8 cellular contexts compared by ENCODE assay signal in the genomic region with DNA sequence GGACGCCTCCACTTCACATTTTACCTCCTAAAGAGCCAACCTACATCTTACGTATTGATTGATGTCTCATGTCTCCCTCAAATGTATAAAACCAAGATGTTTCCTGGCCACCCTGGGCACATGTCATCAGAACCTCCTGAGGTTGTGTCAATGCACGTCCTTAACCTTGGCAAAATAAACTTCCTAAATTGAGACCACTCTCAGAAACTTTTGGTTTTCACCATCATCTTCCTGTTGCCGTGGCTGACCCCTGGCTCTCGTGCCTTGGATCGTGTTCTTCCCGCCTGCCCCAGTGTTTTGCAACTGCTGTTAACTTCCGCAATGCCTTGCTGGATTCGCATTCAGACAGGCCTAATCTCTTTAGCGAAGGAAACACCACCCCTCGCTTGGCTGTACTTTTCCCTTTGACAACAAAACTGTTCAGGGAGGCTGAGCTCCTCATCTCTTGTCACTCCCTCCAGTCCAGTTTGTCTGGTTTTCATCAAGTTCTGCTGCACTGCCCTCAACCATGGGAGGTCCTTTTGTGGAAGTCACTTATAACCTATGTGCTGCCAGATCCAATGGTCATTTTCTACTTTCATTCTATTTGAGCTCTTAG. TPM values are rescaled to one million over a fixed set of nuclear protein-coding genes. Genes with fewer than 3 reads are reported as not detected.
DNase-seq lines count a peak whose midpoint lies in the region; ATAC-seq, FAIRE-seq and TF ChIP-seq lines count a peak whose summit lies in the region.

No MANE protein-coding gene starts in this region.

- in situ Hi-C loops in HepG2 (cut with HindIII; ENCODE audit: extremely low pct_ligation_motif_present, low pct_unique_long_range_greater_than_20kb) = no loop called here

- peaks cover 33% of the 10 kb centered on the region for H3K79me2 ChIP-seq in HepG2 (ENCODE audit: insufficient read depth, low read length)

- H4K20me1 ChIP-seq in HepG2 (ENCODE audit: insufficient read depth, low read length) = peaks cover 7% of the 10 kb centered on the region; the same call in 1 of the 2 replicates

- no peak for ATAC-seq in HepG2

- DNase-seq in NCI-H82 (lab: John Stamatoyannopoulos, UW) (peak; percentile 2), NCI-H82 treated with DMSO at 0.1 percent for 48 hours (lab: John Stamatoyannopoulos, UW; ENCODE audit: unreplicated experiment) (no peak), adrenal gland (peak; percentile 45 to 77 (median 54)), HepG2 (ENCODE audit: low spot score) (no peak), testis (peak; percentile 38), NCI-H526 (lab: John Stamatoyannopoulos, UW) (no peak), A673 (ENCODE audit: low spot score) (no peak), SW 1271 (lab: John Stamatoyannopoulos, UW) (no peak)

- TF ChIP-seq CTCF in adrenal gland (IDR thresholded peaks at IDR 0.05) (no peak), HepG2 (CRISPR knock-in tag; IDR thresholded peaks at IDR 0.05) (no peak), testis (IDR thresholded peaks at IDR 0.05) (no peak), A673 (conservative IDR thresholded peaks at IDR 0.05; ENCODE audit: low read depth, low read length) (no peak)

- H3K4me3 ChIP-seq in adrenal gland = peak overlapping the region in 1 of 4 donors; percentile 97
- H3K4me3 ChIP-seq in HepG2 (replicated peaks in 1 of 3; ENCODE audit: insufficient read depth in 1 of 3, low read depth in 2 of 3, low read length in 3 of 3) = no peak overlapping the region
- peak overlapping the region in 1 of 2 donors; percentile 67 for H3K4me3 ChIP-seq in testis
- H3K4me3 ChIP-seq in A673 (ENCODE audit: low read depth, low read length, poor library complexity, severe bottlenecking) = no peak overlapping the region

- TF ChIP-seq EP300 in HepG2 (IDR thresholded peaks at IDR 0.05; ENCODE audit: low read depth in 2 of 2, low read length in 2 of 2) (no peak), HepG2 (CRISPR knock-in tag; IDR thresholded peaks at IDR 0.05; ENCODE audit: borderline replicate concordance) (no peak)

- POLR2A ChIA-PET in HepG2 (lab: Yijun Ruan, JAX) = no interaction called here
- POLR2A ChIA-PET in A673 (lab: Charles Lee; ENCODE audit: low non-redundant PET) = no interaction called here

- H3K4me2 ChIP-seq in HepG2 (ENCODE audit: low read depth, low read length) = peak overlapping the region; percentile 70; the same call in 1 of the 2 replicates

- TF ChIP-seq POLR2A in adrenal gland (IDR thresholded peaks at IDR 0.05) (no peak), HepG2 (IDR thresholded peaks at IDR 0.05; ENCODE audit: insufficient read depth in 1 of 2, low read depth in 2 of 2, low read length in 2 of 2) (no peak), testis (IDR thresholded peaks at IDR 0.05) (no peak)

- BruUV-seq in HepG2 (replicated peaks; lab: Mats Ljungman, UMichigan) (no TSS peak), A673 (replicated peaks; lab: Mats Ljungman, UMichigan) (no TSS peak)

- no peak overlapping the region for H2AFZ ChIP-seq in HepG2 (ENCODE audit: low read length)

- intact Hi-C loops in adrenal gland (cut with DNase I) (no loop called here), HepG2 (cut with micrococcal nuclease; ENCODE audit: unreplicated experiment) (no loop called here), testis (cut with DNase I; ENCODE audit: low total_unique reads) (no loop called here), A673 (cut with micrococcal nuclease; ENCODE audit: unreplicated experiment) (no loop called here)

- H3K9me3 ChIP-seq in adrenal gland (replicated peaks in 1 of 3) (no peaks in the 10 kb centered on the region), HepG2 (ENCODE audit: low read length) (no peaks in the 10 kb centered on the region), testis (no peaks in the 10 kb centered on the region), A673 (ENCODE audit: low read depth, low read length, poor library complexity, severe bottlenecking) (no peaks in the 10 kb centered on the region)

- peaks cover 7 to 32% of the 10 kb centered on the region in 2 donors for H3K4me1 ChIP-seq in adrenal gland (replicated peaks in 1 of 2)
- H3K4me1 ChIP-seq in HepG2 (ENCODE audit: insufficient read depth, low read length) = peaks cover 61% of the 10 kb centered on the region
- peaks cover 6% of the 10 kb centered on the region for H3K4me1 ChIP-seq in testis
- H3K4me1 ChIP-seq in A673 (ENCODE audit: insufficient read depth, low read length, poor library complexity, severe bottlenecking) = peaks cover 17% of the 10 kb centered on the region

- FAIRE-seq in HepG2 (lab: Jason Lieb, UNC) = no peak

- H3K27me3 ChIP-seq in adrenal gland (no peaks in the 10 kb centered on the region), HepG2 (ENCODE audit: control insufficient read depth in 1 of 2, insufficient read depth in 2 of 2, low read length in 2 of 2) (peaks cover 0 to 3% of the 10 kb centered on the region in 2 experiments; a peak in 1 of 5 replicates), testis (no peaks in the 10 kb centered on the region), A673 (replicated peaks; ENCODE audit: insufficient read depth, low read depth, low read length, poor library complexity) (no peaks in the 10 kb centered on the region)

- WGBS in adrenal gland, 4 donors = 72 to 82% (median 80%) methylated on average over 11 of the region's 11 CpGs
- WGBS in HepG2 (ENCODE audit: low lambda C conversion rate) = 85% methylated on average over 11 of the region's 11 CpGs
- 67 to 76% methylated on average over 11 of the region's 11 CpGs for WGBS in testis, 2 donors

- no peak overlapping the region for H3K9ac ChIP-seq in HepG2 (ENCODE audit: insufficient read depth, low read depth, low read length)

- H3K27ac ChIP-seq in adrenal gland = peak overlapping the region; percentile 93 to 98 (median 98)
- no peak overlapping the region for H3K27ac ChIP-seq in HepG2 (ENCODE audit: extremely low read length, insufficient read depth, low read length)
- peak overlapping the region; percentile 97 to 98 for H3K27ac ChIP-seq in testis
- no peak overlapping the region for H3K27ac ChIP-seq in A673 (ENCODE audit: low read depth, low read length, poor library complexity, severe bottlenecking)

- no peaks in the 10 kb centered on the region for H3K36me3 ChIP-seq in adrenal gland (replicated peaks in 1 of 2)
- H3K36me3 ChIP-seq in HepG2 (replicated peaks in 1 of 2; ENCODE audit: control insufficient read depth in 1 of 2, insufficient read depth in 2 of 2, low read length in 2 of 2) = peaks cover 2 to 19% of the 10 kb centered on the region in 2 experiments; a peak in 3 of 5 replicates
- H3K36me3 ChIP-seq in testis (ENCODE audit: low read depth, missing control alignments) = no peaks in the 10 kb centered on the region
- no peaks in the 10 kb centered on the region for H3K36me3 ChIP-seq in A673 (ENCODE audit: insufficient read depth, low read length, poor library complexity, severe bottlenecking)

- CTCF ChIA-PET in HepG2 (lab: Yijun Ruan, JAX; ENCODE audit: low intra/inter-chr PET ratio, low total read pairs) (no interaction called here), A673 (lab: Charles Lee) (no interaction called here)

- no peak for TF ChIP-seq RAD21 in HepG2 (CRISPR knock-in tag; IDR thresholded peaks at IDR 0.05)

TF ChIP-seq in HepG2, 621 proteins besides CTCF, POLR2A, EP300 and RAD21 (continues in another document):
- peak; percentile 36; the same call in 1 of the 2 replicates for TF ChIP-seq PITX1 (CRISPR knock-in tag; IDR thresholded peaks at IDR 0.05)
- no peak for TF ChIP-seq RBM39 (IDR thresholded peaks at IDR 0.05; ENCODE audit: low read depth, low read length, poor library complexity, severe bottlenecking)
- TF ChIP-seq, protein P1, sequence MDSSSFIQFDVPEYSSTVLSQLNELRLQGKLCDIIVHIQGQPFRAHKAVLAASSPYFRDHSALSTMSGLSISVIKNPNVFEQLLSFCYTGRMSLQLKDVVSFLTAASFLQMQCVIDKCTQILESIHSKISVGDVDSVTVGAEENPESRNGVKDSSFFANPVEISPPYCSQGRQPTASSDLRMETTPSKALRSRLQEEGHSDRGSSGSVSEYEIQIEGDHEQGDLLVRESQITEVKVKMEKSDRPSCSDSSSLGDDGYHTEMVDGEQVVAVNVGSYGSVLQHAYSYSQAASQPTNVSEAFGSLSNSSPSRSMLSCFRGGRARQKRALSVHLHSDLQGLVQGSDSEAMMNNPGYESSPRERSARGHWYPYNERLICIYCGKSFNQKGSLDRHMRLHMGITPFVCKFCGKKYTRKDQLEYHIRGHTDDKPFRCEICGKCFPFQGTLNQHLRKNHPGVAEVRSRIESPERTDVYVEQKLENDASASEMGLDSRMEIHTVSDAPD (CRISPR knock-in tag; IDR thresholded peaks at IDR 0.05) = no peak
- TF ChIP-seq ZMYM2 (CRISPR knock-in tag; IDR thresholded peaks at IDR 0.05) = no peak
- no peak for TF ChIP-seq KDM6A (CRISPR knock-in tag; IDR thresholded peaks at IDR 0.05; ENCODE audit: low read depth)

RNA-seq across cellular contexts. Expression of a gene that starts 1.2 kb away (rescaled TPM):
- total RNA-seq in adrenal gland (100 to 1,000 TPM in 5 of 8 donors, 10 to 100 TPM in 3; 47.9 to 197 (median 125) TPM), HepG2 (2016; rRNA removed; fragmentation: Illumina TruSeq; extraction: Trizol) (22.0 and 51.2 TPM in 2 replicates), testis (10 to 100 TPM; 46.3 to 48.1 TPM), A673 (2021) (95.9 and 98.3 TPM in 2 replicates)
- polyA plus RNA-seq in adrenal gland (100 to 1,000 TPM in 1 of 3 donors, 10 to 100 TPM in 2; 65.5 to 122 (median 68.4) TPM), HepG2 (2011; rRNA removed) (54.3 and 57.5 TPM in 2 replicates), testis (ENCODE audit: insufficient read depth, low read depth, low replicate concordance) (92.2 TPM)
- 19.5 and 20.1 TPM in 2 replicates for total RNA-seq in HepG2 (2016; cell fraction: cytosol; rRNA removed; fragmentation: Illumina TruSeq; extraction: Trizol; ENCODE audit: low read depth)
- total RNA-seq in HepG2 (2016; cell fraction: insoluble cytoplasmic fraction; rRNA removed; fragmentation: Illumina TruSeq; extraction: Trizol) = 20.5 and 51.1 TPM in 2 replicates
- 87.7 and 89.8 TPM in 2 replicates for total RNA-seq in HepG2 (2016; cell fraction: membrane; rRNA removed; fragmentation: Illumina TruSeq; extraction: Trizol)
- 30.0 and 39.7 TPM in 2 replicates for total RNA-seq in HepG2 (2016; cell fraction: nucleus; rRNA removed; fragmentation: Illumina TruSeq; extraction: Trizol)
- polyA plus RNA-seq in HepG2 (2011; cell fraction: cytosol; rRNA removed) = 82.9 and 92.2 TPM in 2 replicates
- polyA plus RNA-seq in HepG2 (2011; cell fraction: nucleus; rRNA removed) = 34.1 and 35.5 TPM in 2 replicates
- polyA plus RNA-seq in HepG2 (2012) = 98.8 and 102 TPM in 2 replicates
- polyA plus RNA-seq in HepG2 (2016; cell fraction: cytosol; fragmentation: Illumina TruSeq; extraction: Trizol; ENCODE audit: low read depth) = 88.2 and 107 TPM in 2 replicates
- polyA plus RNA-seq in HepG2 (2016; cell fraction: insoluble cytoplasmic fraction; fragmentation: Illumina TruSeq; extraction: Trizol; ENCODE audit: low read depth) = 112 and 139 TPM in 2 replicates
- polyA plus RNA-seq in HepG2 (2016; cell fraction: membrane; fragmentation: Illumina TruSeq; extraction: Trizol; ENCODE audit: low read depth) = 175 and 183 TPM in 2 replicates
- 80.5 and 81.6 TPM in 2 replicates for polyA plus RNA-seq in HepG2 (2016; cell fraction: nucleus; fragmentation: Illumina TruSeq; extraction: Trizol; ENCODE audit: insufficient read depth, low read depth)
- polyA minus RNA-seq in HepG2 (2011; rRNA and poly(A)+ RNA removed; ENCODE audit: low replicate concordance) = 58.7 and 66.7 TPM in 2 replicates
- 50.0 and 52.9 TPM in 2 replicates for polyA minus RNA-seq in HepG2 (2011; cell fraction: cytosol; rRNA and poly(A)+ RNA removed)
- polyA minus RNA-seq in HepG2 (2011; cell fraction: nucleus; rRNA and poly(A)+ RNA removed) = 41.0 and 48.8 TPM in 2 replicates

Comparison
In these comparisons a context has a peak if more than half of its experiments do, and no peak if none do; other contexts are left out.
1. DNase-seq: peak in NCI-H82 (single experiment), adrenal gland (7 of 7) and testis (single experiment); none in NCI-H82 treated with DMSO at 0.1 percent for 48 hours (single experiment), HepG2 (single experiment), NCI-H526 (0 of 2), A673 (single experiment) and SW 1271 (0 of 2).
2. H3K27ac ChIP-seq: peak in adrenal gland (5 of 5) and testis (2 of 2); none in HepG2 (single experiment) and A673 (single experiment).